31 cellular contexts compared by ENCODE assay signal in the genomic region with DNA sequence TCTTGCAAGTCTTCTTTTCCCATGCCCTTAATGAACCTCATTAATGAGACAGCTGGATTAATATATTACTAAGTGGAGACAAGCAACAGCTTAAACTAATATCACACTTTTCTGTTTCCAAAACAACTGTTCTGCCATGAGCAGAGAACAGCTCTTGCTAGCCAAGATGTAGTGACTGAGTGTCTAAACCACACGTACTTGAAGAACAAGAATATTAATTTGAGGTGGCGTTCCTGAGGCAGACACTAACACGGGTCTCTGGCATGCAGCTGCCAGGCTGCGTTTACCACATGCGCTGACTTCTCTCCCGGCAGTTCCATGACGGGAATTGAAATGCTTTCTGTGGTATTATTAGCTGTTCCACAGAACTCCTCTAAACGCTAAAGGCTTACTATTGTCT.
DNase-seq lines count a peak whose midpoint lies in the region; ATAC-seq and TF ChIP-seq lines count a peak whose summit lies in the region.
"Had no signal": no experiment of that assay in that cellular context is flagged by ENCODE, and none has a peak within 500 bp of the region (broad histone marks: within the 10 kb centered on the region; RNA-seq: fewer than 3 reads in every experiment).

No MANE protein-coding gene starts in this region.

- DNase-seq in Right ventricle myocardium inferior (ENCODE audit: missing footprints) (no peak), cardiac septum (ENCODE audit: low spot score) (no peak), foreskin fibroblast (peak; percentile 3 to 35), osteoblast (ENCODE audit: insufficient read length, low spot score, missing footprints) (no peak), mucosa of descending colon (no peak), RKO (ENCODE audit: low spot score) (no peak), NCI-H69 (lab: John Stamatoyannopoulos, UW) (no peak)
- DNase-seq: 8988T; activated CD4-positive, alpha-beta T cell treated with anti-CD3 and anti-CD28 coated beads for 48 hours; activated CD8-positive, alpha-beta memory T cell treated with anti-CD3 and anti-CD28 coated beads for 24 hours; activated gamma-delta T cell; activated naive CD8-positive, alpha-beta T cell treated with anti-CD3 and anti-CD28 coated beads, Interleukin-2, amount 10 ng/mL, durations not matched to agents 7 days and 5 days; activated T-cell treated with anti-CD3 and anti-CD28 coated beads for 4 hours; body of pancreas; dermis blood vessel endothelial cell; endodermal cell; gastrocnemius medialis; hypothalamus; MV-4-11; naive thymus-derived CD4-positive, alpha-beta T cell; NCI-H1436; NCI-H2081 treated with DMSO at 0.1 percent for 48 hours; NCI-H345; stimulated activated CD4-positive, alpha-beta T cell treated with anti-CD3 and anti-CD28 coated beads, Interleukin-15, amount 100 ng/mL, for 24 hours; stimulated activated CD4-positive, alpha-beta T cell treated with anti-CD3 and anti-CD28 coated beads, Interleukin-4, amount 100 ng/mL, for 4 hours; T-cell; upper lobe of left lung had no signal

- H3K9me3 ChIP-seq in osteoblast (ENCODE audit: low read depth, low read length) (no peaks in the 10 kb centered on the region), mucosa of descending colon (no peaks in the 10 kb centered on the region)
- H3K9me3 ChIP-seq: body of pancreas, gastrocnemius medialis, neutrophil, upper lobe of left lung had no signal

- no peaks in the 10 kb centered on the region for H4K20me1 ChIP-seq in osteoblast (ENCODE audit: insufficient read depth, low read length)

- intact Hi-C loops in Right ventricle myocardium inferior (cut with DNase I) = loop anchor here (10.0 kb wide), 1 partner anchor 405 kb away; no protein-coding TSS in a partner anchor
- intact Hi-C loops in cardiac septum (cut with DNase I) = loop anchor here (5.0 kb wide), 2 partner anchors 173 to 403 kb away; no protein-coding TSS in a partner anchor
- intact Hi-C loops in mucosa of descending colon (cut with DNase I, micrococcal nuclease) = loop anchor here in 1 of 2 donors (10.0 kb wide), 1 partner anchor 395 kb away; no protein-coding TSS in a partner anchor

- peak overlapping the region; percentile 65 for H3K4me2 ChIP-seq in osteoblast (ENCODE audit: insufficient read depth, low read length)
- H3K4me2 ChIP-seq: GM23338 had no signal

- no peaks in the 10 kb centered on the region for H3K79me2 ChIP-seq in osteoblast (ENCODE audit: insufficient read depth, low read length)

- no peak overlapping the region for H2AFZ ChIP-seq in osteoblast (ENCODE audit: low read length)
- H2AFZ ChIP-seq: GM23338 had no signal

- ATAC-seq in Right ventricle myocardium inferior = peak; percentile 34
- no peak for ATAC-seq in GM18861 (IDR thresholded peaks at IDR 0.05; ENCODE audit: unreplicated experiment)
- ATAC-seq in mucosa of descending colon = no peak
- ATAC-seq: body of pancreas; GM23338; HepG2; naive thymus-derived CD4-positive, alpha-beta T cell; T-cell had no signal

- H3K36me3 ChIP-seq in osteoblast (ENCODE audit: insufficient read depth, low read length) = no peaks in the 10 kb centered on the region
- no peaks in the 10 kb centered on the region for H3K36me3 ChIP-seq in mucosa of descending colon (ENCODE audit: low read depth)
- H3K36me3 ChIP-seq: gastrocnemius medialis, neutrophil, upper lobe of left lung had no signal

- TF ChIP-seq CTCF in foreskin fibroblast (IDR thresholded peaks at IDR 0.05; ENCODE audit: low read depth, low read length) (no peak), osteoblast (IDR thresholded peaks at IDR 0.05; ENCODE audit: extremely low read depth, low read depth, low read length) (no peak), mucosa of descending colon (IDR thresholded peaks at IDR 0.05) (no peak)

- H3K4me1 ChIP-seq in osteoblast (ENCODE audit: insufficient read depth, low read length) = peaks cover 11% of the 10 kb centered on the region
- H3K4me1 ChIP-seq in mucosa of descending colon (ENCODE audit: low read depth) = no peaks in the 10 kb centered on the region
- H3K4me1 ChIP-seq: body of pancreas, gastrocnemius medialis had no signal

- H3K27ac ChIP-seq in osteoblast (ENCODE audit: low read depth, low read length) = no peak overlapping the region
- H3K27ac ChIP-seq: body of pancreas, gastrocnemius medialis, neutrophil, upper lobe of left lung had no signal

- no peaks in the 10 kb centered on the region for H3K27me3 ChIP-seq in osteoblast (ENCODE audit: insufficient read depth, low read length)
- H3K27me3 ChIP-seq: body of pancreas, gastrocnemius medialis, neutrophil, upper lobe of left lung had no signal

- H3K4me3 ChIP-seq in foreskin fibroblast (ENCODE audit: low read depth in 1 of 2, low read length in 2 of 2) (no peak overlapping the region), osteoblast (ENCODE audit: insufficient read depth, low read length) (no peak overlapping the region), mucosa of descending colon (no peak overlapping the region)
- H3K4me3 ChIP-seq: body of pancreas, gastrocnemius medialis, GM23338, upper lobe of left lung had no signal

Comparison
In these comparisons a context has a peak if more than half of its experiments do, and no peak if none do; other contexts are left out.
1. DNase-seq: peak in foreskin fibroblast (2 of 2); none in Right ventricle myocardium inferior (single experiment), cardiac septum (single experiment), osteoblast (single experiment), mucosa of descending colon (0 of 3), RKO (single experiment) and NCI-H69 (single experiment).